8 cellular contexts compared by ENCODE assay signal in the genomic region with DNA sequence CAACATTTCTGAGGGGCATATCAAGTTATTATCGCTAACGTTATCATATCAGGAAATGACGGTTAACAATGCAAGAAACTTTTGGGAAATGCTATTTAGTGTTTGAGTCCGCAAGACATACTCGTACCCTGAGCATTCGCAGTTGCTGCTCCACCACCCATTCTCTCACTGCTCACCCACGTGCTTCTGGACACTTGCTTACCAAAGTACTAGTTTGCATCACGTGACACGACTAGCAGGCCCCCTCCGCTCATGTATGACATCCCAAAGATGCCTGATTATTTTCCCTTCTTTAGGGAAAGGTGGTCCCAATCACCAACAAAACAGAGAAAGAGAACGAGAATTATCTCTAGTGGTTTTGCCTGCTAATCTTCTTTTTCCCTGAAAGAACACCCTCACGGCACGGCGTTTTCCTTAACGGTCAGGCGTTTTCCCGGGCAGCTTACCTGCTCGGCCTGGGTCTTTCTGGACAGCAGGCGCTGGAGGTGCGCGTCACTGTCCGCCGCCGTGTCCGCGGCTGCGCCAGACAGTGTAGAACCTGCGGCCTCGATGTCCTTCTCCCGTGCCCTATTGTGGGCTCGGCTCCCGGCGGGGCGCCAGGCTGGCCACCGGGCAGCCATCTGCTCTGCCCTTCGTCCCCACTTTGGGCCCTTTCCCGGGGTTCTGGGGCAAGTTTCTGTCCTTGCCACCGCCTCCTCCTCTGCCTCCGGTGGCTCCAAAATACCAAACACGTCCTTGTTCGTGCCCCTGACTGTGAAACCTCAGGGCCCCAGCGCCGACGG. TPM values are rescaled to one million over a fixed set of nuclear protein-coding genes. Genes with fewer than 3 reads are reported as not detected.
DNase-seq lines count a peak whose midpoint lies in the region; ATAC-seq and TF ChIP-seq lines count a peak whose summit lies in the region.

TSS of gene SUPV3L1 (plus strand) at position 492 of the 782 bp plus-strand sequence. CDS start at position 550, 58 bp downstream.

- TF ChIP-seq RAD21 in SK-N-SH (IDR thresholded peaks at IDR 0.05; ENCODE audit: low read length), result no peak

- H3K9me2 ChIP-seq in SK-N-SH, result no peaks in the 10 kb centered on the region

- CTCF ChIA-PET in HEK293T (lab: Yijun Ruan, JAX), result no interaction called here
- CTCF ChIA-PET in SK-N-SH (lab: Yijun Ruan, JAX), result no interaction called here

- H3K4me2 ChIP-seq in SK-N-SH, result peak within 1 kb of the TSS; percentile 82

- POLR2A ChIA-PET in HEK293T (lab: Yijun Ruan, JAX) (interaction anchor here (1.4 kb wide), 1 partner anchor 36 kb away, joined by 5 read pairs; no protein-coding TSS in a partner anchor), SK-N-SH (lab: Yijun Ruan, JAX) (interaction anchor here (1.0 to 1.4 kb wide), 2 partner anchors 29 to 224 kb away, joined by 4 read pairs; partner anchors contain the start of gene DDX21)

- H3K4me1 ChIP-seq in SK-N-SH (ENCODE audit: control insufficient read depth in 1 of 2, insufficient read depth in 2 of 2, low read depth in 1 of 2, low read length in 1 of 2), result peaks cover 0 to 9% of the 10 kb centered on the region in 2 experiments; a peak in 2 of 4 replicates
- peaks cover 7 to 40% (median 13%) of the 10 kb centered on the region in 3 donors for H3K4me1 ChIP-seq in gastroesophageal sphincter
- peaks cover 19 to 22% of the 10 kb centered on the region in 2 experiments for H3K4me1 ChIP-seq in neutrophil (ENCODE audit: control insufficient read depth in 1 of 2, insufficient read depth in 1 of 2, low read depth in 1 of 2, low read length in 1 of 2)

- H3K9me3 ChIP-seq in SK-N-SH, result no peaks in the 10 kb centered on the region
- no peaks in the 10 kb centered on the region for H3K9me3 ChIP-seq in gastroesophageal sphincter
- H3K9me3 ChIP-seq in neutrophil, result no peaks in the 10 kb centered on the region

- H3K27ac ChIP-seq in SK-N-SH (ENCODE audit: low read depth in 2 of 2, low read length in 1 of 2) (peak within 1 kb of the TSS; percentile 88 to 98), gastroesophageal sphincter (peak within 1 kb of the TSS; percentile 78 to 93 (median 86)), neutrophil (peak within 1 kb of the TSS; percentile 91), substantia nigra (ENCODE audit: low read depth, low read length, poor library complexity, severe bottlenecking) (peak within 1 kb of the TSS; percentile 95)

- TF ChIP-seq EP300 in SK-N-SH (IDR thresholded peaks at IDR 0.05; ENCODE audit: borderline replicate concordance in 1 of 2, low read depth in 1 of 2, low read length in 1 of 2) (no peak), gastroesophageal sphincter (IDR thresholded peaks at IDR 0.05) (no peak)

- DNase-seq in GM03348 (ENCODE audit: low spot score) (peak; percentile 95), HEK293T (ENCODE audit: extremely low spot score) (peak; percentile 91), NAMALWA (ENCODE audit: low spot score) (peak; percentile 98), SK-N-SH (peak; percentile 93), substantia nigra (lab: John Stamatoyannopoulos, UW) (peak; percentile 55 to 97 (median 89))
- DNase-seq in activated naive CD4-positive, alpha-beta T cell treated with anti-CD3 and anti-CD28 coated beads, Interleukin-2, amount 50 U/mL, for 16 hours, result peak; percentile 87

- H4K20me1 ChIP-seq in SK-N-SH (ENCODE audit: insufficient read depth), result no peaks in the 10 kb centered on the region

- peak; percentile 96 for ATAC-seq in gastroesophageal sphincter

- peak within 1 kb of the TSS; percentile 84 to 95 for H3K4me3 ChIP-seq in SK-N-SH (ENCODE audit: low read depth in 2 of 2, low read length in 1 of 2)
- peak within 1 kb of the TSS; percentile 65 to 98 for H3K4me3 ChIP-seq in gastroesophageal sphincter
- peak within 1 kb of the TSS; percentile 84 to 91 for H3K4me3 ChIP-seq in neutrophil (ENCODE audit: low read depth in 1 of 2, low read length in 1 of 2)

- H3F3A ChIP-seq in SK-N-SH (replicated peaks; ENCODE audit: insufficient read depth), result no peaks in the 10 kb centered on the region

- peak within 1 kb of the TSS; percentile 58 for H2AFZ ChIP-seq in SK-N-SH (ENCODE audit: low read depth)

- no peak for TF ChIP-seq CTCF in SK-N-SH (IDR thresholded peaks at IDR 0.05)
- peak in 1 of 4 experiments; percentile 4 for TF ChIP-seq CTCF in gastroesophageal sphincter (IDR thresholded peaks at IDR 0.05)
- TF ChIP-seq CTCF in neutrophil (IDR thresholded peaks at IDR 0.05), result no peak

- WGBS in SK-N-SH (ENCODE audit: low lambda C conversion rate), result 1% methylated on average over 41 of the region's 44 CpGs
- 0 to 1% methylated on average over 12 to 27 of the region's 44 CpGs for WGBS in gastroesophageal sphincter (ENCODE audit: low coverage in 1 of 2), 2 donors

- peaks cover 3 to 4% of the 10 kb centered on the region in 2 experiments for H3K36me3 ChIP-seq in SK-N-SH (replicated peaks in 1 of 2; ENCODE audit: control insufficient read depth in 1 of 2, insufficient read depth in 2 of 2, low read length in 1 of 2)
- H3K36me3 ChIP-seq in gastroesophageal sphincter, result peaks cover 0 to 13% of the 10 kb centered on the region in 2 donors
- H3K36me3 ChIP-seq in neutrophil, result no peaks in the 10 kb centered on the region

- no peaks in the 10 kb centered on the region for H3K27me3 ChIP-seq in SK-N-SH (ENCODE audit: insufficient read depth)
- H3K27me3 ChIP-seq in gastroesophageal sphincter, result no peaks in the 10 kb centered on the region
- H3K27me3 ChIP-seq in neutrophil, result no peaks in the 10 kb centered on the region

- TF ChIP-seq POLR2A in gastroesophageal sphincter (IDR thresholded peaks at IDR 0.05), result peak; percentile 84 to 88

- H3K9ac ChIP-seq in SK-N-SH, result peak within 1 kb of the TSS; percentile 91

- H3K79me2 ChIP-seq in SK-N-SH (ENCODE audit: insufficient read depth), result peaks cover 49% of the 10 kb centered on the region

TF ChIP-seq in HEK293T, 16 proteins besides CTCF, POLR2A, EP300 and RAD21:
- TF ChIP-seq TARDBP (IDR thresholded peaks at IDR 0.05) (no peak; the same call in 1 of the 2 replicates), HDGF (IDR thresholded peaks at IDR 0.05; ENCODE audit: borderline replicate concordance) (no peak), NFRKB (IDR thresholded peaks at IDR 0.05) (peak; percentile 71), L3MBTL2 (conservative IDR thresholded peaks at IDR 0.05) (peak; percentile 98), PKNOX1 (IDR thresholded peaks at IDR 0.05) (peak; percentile 22; the same call in 1 of the 2 replicates), ELF4 (IDR thresholded peaks at IDR 0.05) (peak; percentile 26), SUZ12 (IDR thresholded peaks at IDR 0.05) (no peak), FOXK2 (IDR thresholded peaks at IDR 0.05) (peak; percentile 92)

TF ChIP-seq in SK-N-SH, 30 proteins besides CTCF, POLR2A, EP300 and RAD21 (continues in another document):
- TF ChIP-seq, protein P1, sequence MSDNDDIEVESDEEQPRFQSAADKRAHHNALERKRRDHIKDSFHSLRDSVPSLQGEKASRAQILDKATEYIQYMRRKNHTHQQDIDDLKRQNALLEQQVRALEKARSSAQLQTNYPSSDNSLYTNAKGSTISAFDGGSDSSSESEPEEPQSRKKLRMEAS (IDR thresholded peaks at IDR 0.05; ENCODE audit: low read depth), result peak; percentile 100
- TF ChIP-seq, protein P2, sequence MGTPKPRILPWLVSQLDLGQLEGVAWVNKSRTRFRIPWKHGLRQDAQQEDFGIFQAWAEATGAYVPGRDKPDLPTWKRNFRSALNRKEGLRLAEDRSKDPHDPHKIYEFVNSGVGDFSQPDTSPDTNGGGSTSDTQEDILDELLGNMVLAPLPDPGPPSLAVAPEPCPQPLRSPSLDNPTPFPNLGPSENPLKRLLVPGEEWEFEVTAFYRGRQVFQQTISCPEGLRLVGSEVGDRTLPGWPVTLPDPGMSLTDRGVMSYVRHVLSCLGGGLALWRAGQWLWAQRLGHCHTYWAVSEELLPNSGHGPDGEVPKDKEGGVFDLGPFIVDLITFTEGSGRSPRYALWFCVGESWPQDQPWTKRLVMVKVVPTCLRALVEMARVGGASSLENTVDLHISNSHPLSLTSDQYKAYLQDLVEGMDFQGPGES (IDR thresholded peaks at IDR 0.05; ENCODE audit: low read depth, low read length), result no peak
- TF ChIP-seq TAF1 (IDR thresholded peaks at IDR 0.05; ENCODE audit: borderline replicate concordance, low read depth, low read length) (peak; percentile 49; the same call in 1 of the 2 replicates), POLR2AphosphoS5 (IDR thresholded peaks at IDR 0.05; ENCODE audit: low read depth, low read length) (peak; percentile 71), ELF1 (IDR thresholded peaks at IDR 0.05) (0 out of 2 replicates have a peak, but pooled peaks have one; percentile 41), GATA2 (CRISPR knock-in tag; IDR thresholded peaks at IDR 0.05) (no peak)
- TF ChIP-seq, protein P3, sequence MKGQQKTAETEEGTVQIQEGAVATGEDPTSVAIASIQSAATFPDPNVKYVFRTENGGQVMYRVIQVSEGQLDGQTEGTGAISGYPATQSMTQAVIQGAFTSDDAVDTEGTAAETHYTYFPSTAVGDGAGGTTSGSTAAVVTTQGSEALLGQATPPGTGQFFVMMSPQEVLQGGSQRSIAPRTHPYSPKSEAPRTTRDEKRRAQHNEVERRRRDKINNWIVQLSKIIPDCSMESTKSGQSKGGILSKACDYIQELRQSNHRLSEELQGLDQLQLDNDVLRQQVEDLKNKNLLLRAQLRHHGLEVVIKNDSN (IDR thresholded peaks at IDR 0.05; ENCODE audit: borderline replicate concordance, low read depth), result peak; percentile 98
- TF ChIP-seq, protein P4, sequence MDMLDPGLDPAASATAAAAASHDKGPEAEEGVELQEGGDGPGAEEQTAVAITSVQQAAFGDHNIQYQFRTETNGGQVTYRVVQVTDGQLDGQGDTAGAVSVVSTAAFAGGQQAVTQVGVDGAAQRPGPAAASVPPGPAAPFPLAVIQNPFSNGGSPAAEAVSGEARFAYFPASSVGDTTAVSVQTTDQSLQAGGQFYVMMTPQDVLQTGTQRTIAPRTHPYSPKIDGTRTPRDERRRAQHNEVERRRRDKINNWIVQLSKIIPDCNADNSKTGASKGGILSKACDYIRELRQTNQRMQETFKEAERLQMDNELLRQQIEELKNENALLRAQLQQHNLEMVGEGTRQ (IDR thresholded peaks at IDR 0.05; ENCODE audit: borderline replicate concordance, low read depth, low read length), result peak; percentile 94

RNA-seq across cellular contexts. Expression of gene SUPV3L1, which starts in this region (rescaled TPM):
- polyA plus RNA-seq in SK-N-SH (2012; rRNA removed), result 19.8 and 26.7 TPM in 2 replicates
- 20.8 and 23.5 TPM in 2 replicates for polyA plus RNA-seq in SK-N-SH (2012; cell fraction: cytosol; rRNA removed)
- polyA plus RNA-seq in SK-N-SH (2012; cell fraction: nucleus; rRNA removed), result 30.0 and 43.3 TPM in 2 replicates
- total RNA-seq in gastroesophageal sphincter, result 10 to 100 TPM; 18.2 to 20.9 (median 19.8) TPM

Comparison
In these comparisons a context has a peak if more than half of its experiments do, and no peak if none do; other contexts are left out.
1. Peak in every context shown above with its lines: DNase-seq, ATAC-seq, H3K4me3 ChIP-seq and H3K27ac ChIP-seq.